Comparison of ENCODE assay signal across 8 cellular contexts in genomic region chr1:19476440-19477190, GRCh38. TPM values are rescaled to one million over a fixed set of nuclear protein-coding genes. Genes with fewer than 3 reads are reported as not detected.
DNase-seq lines count a peak whose midpoint lies in the region; FAIRE-seq and TF ChIP-seq lines count a peak whose summit lies in the region.

No MANE protein-coding gene starts in this region.

- H3K4me3 ChIP-seq in OCI-LY1 (ENCODE audit: low read depth, low read length, poor library complexity, severe bottlenecking) (peak overlapping the region; percentile 34), colonic mucosa (no peak overlapping the region), osteoblast (ENCODE audit: insufficient read depth, low read length) (no peak overlapping the region)

- peaks cover 57% of the 10 kb centered on the region for H3K79me2 ChIP-seq in OCI-LY1 (ENCODE audit: insufficient read depth, low read length)
- peaks cover 98% of the 10 kb centered on the region for H3K79me2 ChIP-seq in osteoblast (ENCODE audit: insufficient read depth, low read length)

- TF ChIP-seq POLR2A in H54 (IDR thresholded peaks at IDR 0.05; ENCODE audit: low read depth, low read length), result no peak

- no peaks in the 10 kb centered on the region for H3K27me3 ChIP-seq in OCI-LY1 (ENCODE audit: insufficient read depth, low read length)
- H3K27me3 ChIP-seq in colonic mucosa, result no peaks in the 10 kb centered on the region
- no peaks in the 10 kb centered on the region for H3K27me3 ChIP-seq in osteoblast (ENCODE audit: insufficient read depth, low read length)

- H3K9me2 ChIP-seq in OCI-LY1 (ENCODE audit: low read depth, low read length), result no peaks in the 10 kb centered on the region

- DNase-seq in stimulated activated CD4-positive, alpha-beta T cell treated with anti-CD3 and anti-CD28 coated beads, Interleukin-4, amount 100 ng/mL, for 24 hours, result peak; percentile 23
- DNase-seq in stimulated activated CD4-positive, alpha-beta T cell treated with anti-CD3 and anti-CD28 coated beads, Interleukin-1b, Interleukin-23, amount 100 ng/mL, for 48 hours, result no peak
- DNase-seq in colonic mucosa (peak; percentile 46), osteoblast (ENCODE audit: insufficient read length, low spot score, missing footprints) (no peak), NCI-H2029 treated with DMSO at 0.1 percent for 48 hours (lab: John Stamatoyannopoulos, UW) (no peak), HuH-7.5 (ENCODE audit: low spot score) (no peak), H54 (ENCODE audit: insufficient read length, low spot score) (no peak)

- H3K4me2 ChIP-seq in OCI-LY1 (ENCODE audit: low read length) (peak overlapping the region; percentile 58; the same call in 1 of the 2 replicates), osteoblast (ENCODE audit: insufficient read depth, low read length) (no peak overlapping the region)

- no peaks in the 10 kb centered on the region for H3K9me3 ChIP-seq in OCI-LY1 (ENCODE audit: low read length)
- no peaks in the 10 kb centered on the region for H3K9me3 ChIP-seq in colonic mucosa
- H3K9me3 ChIP-seq in osteoblast (ENCODE audit: low read depth, low read length), result no peaks in the 10 kb centered on the region

- H2AFZ ChIP-seq in OCI-LY1 (ENCODE audit: low read length), result no peak overlapping the region
- no peak overlapping the region for H2AFZ ChIP-seq in osteoblast (ENCODE audit: low read length)

- H3K36me3 ChIP-seq in OCI-LY1 (ENCODE audit: insufficient read depth, low read length) (peaks cover 30% of the 10 kb centered on the region; the same call in 1 of the 2 replicates), colonic mucosa (no peaks in the 10 kb centered on the region), osteoblast (ENCODE audit: insufficient read depth, low read length) (peaks cover 33% of the 10 kb centered on the region)

- H3F3A ChIP-seq in OCI-LY1 (ENCODE audit: insufficient read depth, low read length), result no peaks in the 10 kb centered on the region

- no peaks in the 10 kb centered on the region for H4K20me1 ChIP-seq in OCI-LY1 (ENCODE audit: insufficient read depth, low read length)
- peaks cover 94% of the 10 kb centered on the region for H4K20me1 ChIP-seq in osteoblast (ENCODE audit: insufficient read depth, low read length)

- TF ChIP-seq CTCF in OCI-LY1 (IDR thresholded peaks at IDR 0.05; ENCODE audit: low read length) (no peak), colonic mucosa (IDR thresholded peaks at IDR 0.05) (no peak), osteoblast (IDR thresholded peaks at IDR 0.05; ENCODE audit: extremely low read depth, low read depth, low read length) (no peak)

- no peak for FAIRE-seq in H54 (lab: Jason Lieb, UNC)

- H3K4me1 ChIP-seq in OCI-LY1 (ENCODE audit: insufficient read depth, low read length, severe bottlenecking), result peaks cover 50% of the 10 kb centered on the region
- no peaks in the 10 kb centered on the region for H3K4me1 ChIP-seq in colonic mucosa
- H3K4me1 ChIP-seq in osteoblast (ENCODE audit: insufficient read depth, low read length), result peaks cover 21% of the 10 kb centered on the region

- H3K27ac ChIP-seq in OCI-LY1 (ENCODE audit: low read depth, low read length, poor library complexity, severe bottlenecking) (peak overlapping the region; percentile 80), colonic mucosa (peak overlapping the region; percentile 39), osteoblast (ENCODE audit: low read depth, low read length) (peak overlapping the region; percentile 9)

- H3K9ac ChIP-seq in OCI-LY1 (ENCODE audit: low read length) (no peak overlapping the region; the same call in 1 of the 2 replicates), colonic mucosa (ENCODE audit: low read depth in 2 of 2, low read length in 2 of 2) (peak overlapping the region in 1 of 2 donors; percentile 26)

- intact Hi-C loops in colonic mucosa (cut with DNase I), result no loop called here

RNA-seq across cellular contexts. Expression of gene CAPZB, which starts 8.7 kb away (rescaled TPM):
- total RNA-seq in colonic mucosa (100 to 1,000 TPM; 397 to 407 TPM), osteoblast (217 and 224 TPM in 2 replicates)

Comparison
In these comparisons a context has a peak if more than half of its experiments do, and no peak if none do; other contexts are left out.
1. DNase-seq: peak in stimulated activated CD4-positive, alpha-beta T cell treated with anti-CD3 and anti-CD28 coated beads, Interleukin-4, amount 100 ng/mL, for 24 hours (single experiment) and colonic mucosa (single experiment); none in stimulated activated CD4-positive, alpha-beta T cell treated with anti-CD3 and anti-CD28 coated beads, Interleukin-1b, Interleukin-23, amount 100 ng/mL, for 48 hours (single experiment), osteoblast (single experiment), NCI-H2029 treated with DMSO at 0.1 percent for 48 hours (single experiment), HuH-7.5 (single experiment) and H54 (single experiment).
2. H3K27ac ChIP-seq: peak in every context shown above with its lines; median percentile 80 in OCI-LY1; 39 in colonic mucosa; 9 in osteoblast.